In genomic region chr9:129472651-129473102, GRCh38 we compare ENCODE assay signal across 22 cellular contexts.
DNase-seq lines count a peak whose midpoint lies in the region; ATAC-seq and TF ChIP-seq lines count a peak whose summit lies in the region.
"Had no signal": no experiment of that assay in that cellular context is flagged by ENCODE, and none has a peak within 500 bp of the region (broad histone marks: within the 10 kb centered on the region; RNA-seq: fewer than 3 reads in every experiment).

No MANE protein-coding gene starts in this region.

- POLR2A ChIA-PET in HCT116 (lab: Charles Lee): interaction anchor here (1.6 to 4.0 kb wide), 2 partner anchors 12 to 295 kb away, joined by 3 to 10 read pairs; partner anchors contain the start of gene IER5L

- H3K9me2 ChIP-seq in HCT116 (ENCODE audit: insufficient read depth): no peaks in the 10 kb centered on the region

- peak overlapping the region; percentile 61 for H3K27ac ChIP-seq in BLaER1
- peak overlapping the region; percentile 8; the same call in 1 of the 2 replicates for H3K27ac ChIP-seq in HCT116 (ENCODE audit: low read depth, low read length)
- H3K27ac ChIP-seq: SK-N-MC, upper lobe of left lung had no signal

- no peaks in the 10 kb centered on the region for H3K79me2 ChIP-seq in HCT116 (ENCODE audit: insufficient read depth, low read length)

- TF ChIP-seq RAD21 in HCT116 (IDR thresholded peaks at IDR 0.05; ENCODE audit: low read depth): no peak

- H3K4me3 ChIP-seq in BLaER1 (no peak overlapping the region), HCT116 (replicated peaks in 1 of 2; ENCODE audit: low read depth in 1 of 2, low read length in 2 of 2) (no peak overlapping the region)
- H3K4me3 ChIP-seq: coronary artery, SK-N-MC, upper lobe of left lung had no signal

- peaks cover 73% of the 10 kb centered on the region for H3K4me1 Mint-ChIP-seq in neural crest cell
- peaks cover 2% of the 10 kb centered on the region for H3K4me1 Mint-ChIP-seq in T-helper 2 cell treated with Interferon-gamma antibody and Interleukin-4, amounts not matched to agents 5 μg/mL and 100 μg/mL, for 36 hours (ENCODE audit: low read depth)
- H3K4me1 Mint-ChIP-seq: activated B cell treated with CpG ODN at 0.5 μM for 24 hours had no signal

- CTCF ChIA-PET in HCT116 (lab: Charles Lee): no interaction called here

- no peaks in the 10 kb centered on the region for H3K27me3 Mint-ChIP-seq in neural crest cell (ENCODE audit: low read depth)
- H3K27me3 Mint-ChIP-seq in T-helper 2 cell treated with Interferon-gamma antibody and Interleukin-4, amounts not matched to agents 5 μg/mL and 100 μg/mL, for 36 hours (ENCODE audit: low read depth): peaks cover 2% of the 10 kb centered on the region
- H3K27me3 Mint-ChIP-seq: naive thymus-derived CD4-positive, alpha-beta T cell; stimulated activated naive CD8-positive, alpha-beta T cell treated with anti-CD3 and anti-CD28 coated beads, Interleukin-15, amount 100 ng/mL, for 72 hours had no signal

- H3K4me2 ChIP-seq in BLaER1 (peak overlapping the region; percentile 75), HCT116 (ENCODE audit: low read length) (no peak overlapping the region)

- RAD21 ChIA-PET in HCT116 (lab: Charles Lee; ENCODE audit: low non-redundant PET in 1 of 2, low total read pairs in 2 of 2, uncharacterized antibody in 2 of 2, unreplicated experiment in 2 of 2): no interaction called here

- DNase-seq in HCT116 (ENCODE audit: low read depth, low spot score) (no peak), UCSD-AML1 (lab: John Stamatoyannopoulos, UW; ENCODE audit: unreplicated experiment) (peak; percentile 91), neural crest cell (ENCODE audit: low read depth, low spot score) (no peak), D341Med (ENCODE audit: low spot score) (no peak), dedifferentiated amniotic fluid mesenchymal stem cell (ENCODE audit: extremely low spot score) (no peak)
- DNase-seq in T-helper 2 cell treated with Interferon-gamma antibody and Interleukin-4, amounts not matched to agents 5 μg/mL and 100 μg/mL, for 36 hours (ENCODE audit: low spot score): no peak
- DNase-seq: activated B cell treated with CpG ODN at 0.5 μM for 24 hours; activated CD4-positive, alpha-beta T cell treated with anti-CD3 and anti-CD28 coated beads, Interleukin-2, amount 50 U/mL, for 48 hours; activated effector memory CD4-positive, alpha-beta T cell treated with Interleukin-2 at 50 U/mL for 16 hours; left cardiac atrium; mesendoderm; naive thymus-derived CD4-positive, alpha-beta T cell; NCI-H1092; NCI-H2029; NCI-H446; stimulated activated naive CD8-positive, alpha-beta T cell treated with anti-CD3 and anti-CD28 coated beads, Interleukin-15, amount 100 ng/mL, for 72 hours; upper lobe of left lung had no signal

- H3K9ac ChIP-seq in BLaER1 (no peak overlapping the region), HCT116 (ENCODE audit: low read length) (no peak overlapping the region)

- BruUV-seq in HCT116 (replicated peaks; lab: Mats Ljungman, UMichigan): no TSS peak

- no peaks in the 10 kb centered on the region for H3K36me3 Mint-ChIP-seq in neural crest cell (ENCODE audit: low read depth)
- no peaks in the 10 kb centered on the region for H3K36me3 Mint-ChIP-seq in T-helper 2 cell treated with Interferon-gamma antibody and Interleukin-4, amounts not matched to agents 5 μg/mL and 100 μg/mL, for 36 hours (ENCODE audit: low read depth)

- intact Hi-C loops in HCT116 (cut with micrococcal nuclease): no loop called here

- no peaks in the 10 kb centered on the region for H3K36me3 ChIP-seq in BLaER1
- no peaks in the 10 kb centered on the region for H3K36me3 ChIP-seq in HCT116 (ENCODE audit: control insufficient read depth in 1 of 2, insufficient read depth in 2 of 2, low read length in 2 of 2)
- H3K36me3 ChIP-seq: upper lobe of left lung had no signal

- H3K4me3 Mint-ChIP-seq in neural crest cell: peak overlapping the region; percentile 34
- no peak overlapping the region for H3K4me3 Mint-ChIP-seq in T-helper 2 cell treated with Interferon-gamma antibody and Interleukin-4, amounts not matched to agents 5 μg/mL and 100 μg/mL, for 36 hours
- H3K4me3 Mint-ChIP-seq: activated B cell treated with CpG ODN at 0.5 μM for 24 hours; naive thymus-derived CD4-positive, alpha-beta T cell; stimulated activated naive CD8-positive, alpha-beta T cell treated with anti-CD3 and anti-CD28 coated beads, Interleukin-15, amount 100 ng/mL, for 72 hours had no signal

- no peaks in the 10 kb centered on the region for H3K9me3 Mint-ChIP-seq in neural crest cell
- H3K9me3 Mint-ChIP-seq in T-helper 2 cell treated with Interferon-gamma antibody and Interleukin-4, amounts not matched to agents 5 μg/mL and 100 μg/mL, for 36 hours: no peaks in the 10 kb centered on the region
- H3K9me3 Mint-ChIP-seq: stimulated activated naive CD8-positive, alpha-beta T cell treated with anti-CD3 and anti-CD28 coated beads, Interleukin-15, amount 100 ng/mL, for 72 hours had no signal

- H3K27me3 ChIP-seq in BLaER1: no peaks in the 10 kb centered on the region
- H3K27me3 ChIP-seq in HCT116 (ENCODE audit: insufficient read depth, low read length): no peaks in the 10 kb centered on the region
- H3K27me3 ChIP-seq: upper lobe of left lung had no signal

- H3K4me1 ChIP-seq in BLaER1: peaks cover 73% of the 10 kb centered on the region
- peaks cover 73 to 84% of the 10 kb centered on the region in 2 experiments for H3K4me1 ChIP-seq in HCT116 (ENCODE audit: control insufficient read depth in 1 of 2, insufficient read depth in 2 of 2, low read length in 2 of 2)

- ATAC-seq in HCT116 (no peak), HG03469 (IDR thresholded peaks at IDR 0.05; ENCODE audit: unreplicated experiment) (no peak)
- ATAC-seq: left cardiac atrium; naive thymus-derived CD4-positive, alpha-beta T cell; sciatic nerve; stimulated activated naive CD8-positive, alpha-beta T cell treated with anti-CD3 and anti-CD28 coated beads, Interleukin-15, amount 100 ng/mL, for 72 hours had no signal

- no peak for TF ChIP-seq POLR2A in HCT116 (IDR thresholded peaks at IDR 0.05; ENCODE audit: borderline replicate concordance, extremely low read depth, insufficient read depth, insufficient read length)

- peaks cover 11% of the 10 kb centered on the region for H3K9me3 ChIP-seq in BLaER1
- H3K9me3 ChIP-seq in HCT116 (ENCODE audit: control insufficient read depth in 1 of 2, insufficient read depth in 1 of 2, low read depth in 1 of 2, low read length in 2 of 2): peaks cover 0 to 9% of the 10 kb centered on the region in 2 experiments; a peak in 1 of 4 replicates

- no peaks in the 10 kb centered on the region for H4K20me1 ChIP-seq in BLaER1
- no peaks in the 10 kb centered on the region for H4K20me1 ChIP-seq in HCT116 (ENCODE audit: insufficient read depth)

- H3K27ac Mint-ChIP-seq in neural crest cell (ENCODE audit: unreplicated experiment): no peak overlapping the region
- no peak overlapping the region for H3K27ac Mint-ChIP-seq in T-helper 2 cell treated with Interferon-gamma antibody and Interleukin-4, amounts not matched to agents 5 μg/mL and 100 μg/mL, for 36 hours
- H3K27ac Mint-ChIP-seq: activated B cell treated with CpG ODN at 0.5 μM for 24 hours; stimulated activated naive CD8-positive, alpha-beta T cell treated with anti-CD3 and anti-CD28 coated beads, Interleukin-15, amount 100 ng/mL, for 72 hours had no signal

- TF ChIP-seq CTCF in HCT116 (IDR thresholded peaks at IDR 0.05 in 2 of 3, conservative IDR thresholded peaks at IDR 0.05 in 1 of 3; ENCODE audit: borderline replicate concordance in 1 of 3, insufficient read depth in 1 of 3, low read depth in 2 of 3, low read length in 2 of 3): no peak
- no peak for TF ChIP-seq CTCF in neural crest cell (conservative IDR thresholded peaks at IDR 0.05)

- H2AFZ ChIP-seq in HCT116 (ENCODE audit: low read depth, low read length, poor library complexity, severe bottlenecking): no peak overlapping the region

TF ChIP-seq in HCT116, 20 proteins besides CTCF, POLR2A, EP300 and RAD21:
- TF ChIP-seq EZH2 (IDR thresholded peaks at IDR 0.05): no peak
- TF ChIP-seq POLR2AphosphoS5 (IDR thresholded peaks at IDR 0.05; ENCODE audit: low read depth, low read length): no peak
- TF ChIP-seq CBX3 (IDR thresholded peaks at IDR 0.05; ENCODE audit: low read depth): no peak
- peak; percentile 21 for TF ChIP-seq TCF7L2 (IDR thresholded peaks at IDR 0.05; ENCODE audit: borderline replicate concordance, extremely low read depth, insufficient read depth, insufficient read length)
- no peak for TF ChIP-seq FOSL1 (IDR thresholded peaks at IDR 0.05; ENCODE audit: low read depth)
- TF ChIP-seq EGR1 (IDR thresholded peaks at IDR 0.05; ENCODE audit: low read depth): no peak
